21 cellular contexts compared by ENCODE assay signal in the genomic region with DNA sequence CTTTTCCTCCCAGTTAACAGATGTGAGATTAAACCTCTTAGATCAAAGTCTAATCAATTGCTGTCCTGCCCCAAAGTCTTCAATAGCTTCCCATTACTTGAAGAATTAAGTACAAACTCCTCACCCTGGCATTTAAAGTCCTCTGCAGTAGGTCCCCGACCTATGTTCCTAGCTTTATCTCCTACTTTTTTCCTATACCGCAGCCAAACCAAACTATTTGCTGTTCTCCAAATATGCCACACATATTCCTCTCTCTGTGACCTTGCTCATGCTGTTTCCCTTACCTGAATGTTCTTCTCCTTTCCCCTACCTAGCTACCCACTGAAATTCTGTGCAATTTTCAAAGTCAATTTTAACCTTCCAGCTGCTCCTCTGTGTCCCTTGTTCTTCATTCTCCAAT.
"Had no signal": no experiment of that assay in that cellular context is flagged by ENCODE, and none has a peak within 500 bp of the region (broad histone marks: within the 10 kb centered on the region; RNA-seq: fewer than 3 reads in every experiment).

No MANE protein-coding gene starts in this region.

- H3K4me2 ChIP-seq: SK-N-SH had no signal

- H3K27ac ChIP-seq: HL-60 had no signal

- H3K9me3 ChIP-seq: MG63, SK-N-SH had no signal

- H3K4me3 ChIP-seq: MG63 had no signal

- FAIRE-seq: HTR-8/SVneo, RCC 7860 had no signal

- H3K36me3 ChIP-seq: MG63 had no signal

- ATAC-seq: T-cell had no signal

- H3K9ac ChIP-seq: SK-N-SH had no signal

- H3K27me3 ChIP-seq: MG63 had no signal

- DNase-seq: KBM-7, MG63, NCI-H1092 treated with DMSO at 0.1 percent for 48 hours, NCI-H1436, NCI-H187, NCI-H2029, NCI-H2081 treated with DMSO at 0.1 percent for 48 hours, NCI-H2171, NCI-H345, NCI-H446 treated with DMSO at 0.1 percent for 48 hours, NCI-H510A treated with DMSO at 0.1 percent for 48 hours, NCI-H526, Right ventricle myocardium superior, RPMI8226, SIG-M5, SK-N-SH, SW 1271, T-cell had no signal
